In genomic region chr2:11697103-11697871, GRCh38 we compare ENCODE assay signal across 10 cellular contexts. TPM values are rescaled to one million over a fixed set of nuclear protein-coding genes. Genes with fewer than 3 reads are reported as not detected.
A peak's percentile ranks its signal among the peaks of the same experiment; 100 is the strongest.
DNase-seq lines count a peak whose midpoint lies in the region; TF ChIP-seq lines count a peak whose summit lies in the region.
"Had no signal": no experiment of that assay in that cellular context is flagged by ENCODE, and none has a peak within 500 bp of the region (broad histone marks: within the 10 kb centered on the region; RNA-seq: fewer than 3 reads in every experiment).

No MANE protein-coding gene starts in this region.

- DNase-seq in HFFc6 (peak; percentile 90), adipocyte (ENCODE audit: low read depth) (peak; percentile 51), iris pigment epithelial cell (ENCODE audit: low read depth) (peak; percentile 62), AML-193 (lab: John Stamatoyannopoulos, UW) (no peak), NAMALWA (ENCODE audit: low spot score) (no peak), T-helper 1 cell (no peak)
- DNase-seq in activated naive CD8-positive, alpha-beta T cell treated with anti-CD3 and anti-CD28 coated beads for 36 hours: no peak
- DNase-seq: effector CD8-positive, alpha-beta T cell had no signal

- no peaks in the 10 kb centered on the region for H3K36me3 Mint-ChIP-seq in HFFc6 (ENCODE audit: low read depth)
- no peaks in the 10 kb centered on the region for H3K36me3 Mint-ChIP-seq in activated naive CD8-positive, alpha-beta T cell treated with anti-CD3 and anti-CD28 coated beads for 36 hours

- H3K9me3 ChIP-seq in adipocyte (ENCODE audit: control insufficient read depth, low read length): no peaks in the 10 kb centered on the region
- no peaks in the 10 kb centered on the region for H3K9me3 ChIP-seq in stomach smooth muscle (ENCODE audit: control insufficient read depth in 2 of 2, low read length in 2 of 2)
- H3K9me3 ChIP-seq: SJCRH30 had no signal

- peak overlapping the region; percentile 18 for H3K27ac ChIP-seq in stomach smooth muscle (ENCODE audit: low read length)

- H3K27me3 ChIP-seq in adipocyte (replicated peaks; ENCODE audit: control insufficient read depth, insufficient read depth, low read length) (no peaks in the 10 kb centered on the region), stomach smooth muscle (ENCODE audit: control insufficient read depth in 1 of 2, insufficient read depth in 2 of 2, low read length in 2 of 2) (no peaks in the 10 kb centered on the region)
- H3K27me3 ChIP-seq: SJCRH30 had no signal

- H3K27ac Mint-ChIP-seq in HFFc6: peak overlapping the region; percentile 97
- no peak overlapping the region for H3K27ac Mint-ChIP-seq in activated naive CD8-positive, alpha-beta T cell treated with anti-CD3 and anti-CD28 coated beads for 36 hours

- no peak for TF ChIP-seq CTCF in HFFc6 (IDR thresholded peaks at IDR 0.05)

- H3K9me3 Mint-ChIP-seq in HFFc6: no peaks in the 10 kb centered on the region
- H3K9me3 Mint-ChIP-seq in activated naive CD8-positive, alpha-beta T cell treated with anti-CD3 and anti-CD28 coated beads for 36 hours: no peaks in the 10 kb centered on the region

- H3K4me1 ChIP-seq in adipocyte (ENCODE audit: control insufficient read depth, insufficient read depth, low read length): peaks cover 37% of the 10 kb centered on the region
- H3K4me1 ChIP-seq in stomach smooth muscle (ENCODE audit: control insufficient read depth, insufficient read depth, low read length): peaks cover 19% of the 10 kb centered on the region

- H3K4me1 Mint-ChIP-seq in HFFc6 (ENCODE audit: low read depth): peaks cover 44% of the 10 kb centered on the region
- H3K4me1 Mint-ChIP-seq in activated naive CD8-positive, alpha-beta T cell treated with anti-CD3 and anti-CD28 coated beads for 36 hours: peaks cover 2% of the 10 kb centered on the region

- H3K9ac ChIP-seq in adipocyte (ENCODE audit: low read length): peak overlapping the region; percentile 42
- H3K9ac ChIP-seq in stomach smooth muscle (ENCODE audit: low read length in 2 of 2): no peak overlapping the region

- no peaks in the 10 kb centered on the region for H3K27me3 Mint-ChIP-seq in HFFc6 (ENCODE audit: insufficient read depth)
- H3K27me3 Mint-ChIP-seq in activated naive CD8-positive, alpha-beta T cell treated with anti-CD3 and anti-CD28 coated beads for 36 hours: peaks cover 4% of the 10 kb centered on the region

- H3K4me3 ChIP-seq in adipocyte (ENCODE audit: low read length): no peak overlapping the region
- peak overlapping the region in 1 of 2 donors; percentile 3 for H3K4me3 ChIP-seq in stomach smooth muscle (ENCODE audit: low read length in 2 of 2)

- H3K36me3 ChIP-seq in adipocyte (ENCODE audit: control insufficient read depth, insufficient read depth, low read length, severe bottlenecking) (no peaks in the 10 kb centered on the region), stomach smooth muscle (ENCODE audit: control insufficient read depth in 2 of 2, insufficient read depth in 2 of 2, low read length in 2 of 2) (no peaks in the 10 kb centered on the region)
- H3K36me3 ChIP-seq: SJCRH30 had no signal

- peak overlapping the region; percentile 58 for H3K4me3 Mint-ChIP-seq in HFFc6
- H3K4me3 Mint-ChIP-seq in activated naive CD8-positive, alpha-beta T cell treated with anti-CD3 and anti-CD28 coated beads for 36 hours: no peak overlapping the region

RNA-seq across cellular contexts. Expression of gene NTSR2, which starts 27.3 kb away (rescaled TPM):
- not detected for total RNA-seq in HFFc6 (2021; fragmentation: NEBNext Ultra II Directional; extraction: Animal tissue kit (Norgen Biotek cat#: 25700))
- total RNA-seq in activated naive CD8-positive, alpha-beta T cell treated with anti-CD3 and anti-CD28 coated beads for 36 hours: not detected
- total RNA-seq: SJCRH30 had no signal

RNA-seq across cellular contexts. Expression of gene LPIN1, which starts 49.1 kb away (rescaled TPM):
- 10 to 100 TPM; 17.5 to 22.9 (median 20.7) TPM for total RNA-seq in HFFc6 (2021; fragmentation: NEBNext Ultra II Directional; extraction: Animal tissue kit (Norgen Biotek cat#: 25700))
- 10 to 100 TPM; 24.1 to 25.2 TPM for total RNA-seq in activated naive CD8-positive, alpha-beta T cell treated with anti-CD3 and anti-CD28 coated beads for 36 hours

Comparison
In these comparisons a context has a peak if more than half of its experiments do, and no peak if none do; other contexts are left out.
1. DNase-seq: peak in HFFc6 (single experiment), adipocyte (single experiment) and iris pigment epithelial cell (single experiment); none in activated naive CD8-positive, alpha-beta T cell treated with anti-CD3 and anti-CD28 coated beads for 36 hours (single experiment), AML-193 (0 of 2), NAMALWA (single experiment) and T-helper 1 cell (0 of 5).